Comparison of ENCODE assay signal across 1 cellular context in the genomic region with DNA sequence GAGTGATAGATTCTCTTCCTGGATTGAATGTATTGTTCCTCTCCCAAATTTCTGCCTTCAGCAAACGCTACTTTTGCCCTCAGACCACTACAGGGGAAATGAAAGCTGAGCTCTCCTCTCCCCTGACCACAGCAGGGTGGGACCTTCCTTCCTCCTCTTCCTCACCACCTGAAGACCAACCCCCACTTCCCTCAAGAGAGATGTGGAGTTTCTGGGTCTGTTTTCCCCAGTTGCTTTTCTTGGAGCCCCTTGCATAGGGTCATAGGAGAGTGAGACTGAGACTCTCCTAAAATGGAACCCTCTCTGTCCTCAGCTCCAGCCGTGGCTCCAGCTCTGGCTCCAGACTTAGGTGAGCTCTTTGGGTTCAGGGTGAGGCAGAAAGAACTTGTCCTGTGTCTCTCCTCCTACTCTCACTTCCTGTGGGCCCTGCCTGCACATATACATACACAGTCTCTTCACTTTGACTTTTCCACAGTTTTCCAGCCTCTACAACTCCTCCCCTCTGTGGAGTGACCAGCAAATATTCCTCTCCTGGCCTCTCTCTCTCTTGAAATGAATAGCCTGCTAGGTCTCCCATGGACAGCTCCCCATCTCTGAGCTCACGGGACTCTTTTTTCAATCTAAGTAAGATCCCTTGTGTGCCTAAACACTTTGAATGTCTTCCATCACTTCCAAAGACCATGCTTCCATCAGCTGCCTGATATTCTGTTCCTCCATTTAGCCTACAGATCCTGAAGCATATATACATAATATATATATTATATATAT.
TF ChIP-seq lines count a peak whose summit lies in the region.

No MANE protein-coding gene starts in this region.

TF ChIP-seq in K562, 482 proteins besides CTCF, POLR2A, EP300 and RAD21 (continued from another document and continues in another):
- TF ChIP-seq RBFOX2 (IDR thresholded peaks at IDR 0.05; ENCODE audit: low read depth, low read length) = no peak
- TF ChIP-seq STAT5A (IDR thresholded peaks at IDR 0.05; ENCODE audit: borderline replicate concordance, low read length) = no peak
- TF ChIP-seq ZC3H8 (IDR thresholded peaks at IDR 0.05) = no peak
- TF ChIP-seq, protein P1, sequence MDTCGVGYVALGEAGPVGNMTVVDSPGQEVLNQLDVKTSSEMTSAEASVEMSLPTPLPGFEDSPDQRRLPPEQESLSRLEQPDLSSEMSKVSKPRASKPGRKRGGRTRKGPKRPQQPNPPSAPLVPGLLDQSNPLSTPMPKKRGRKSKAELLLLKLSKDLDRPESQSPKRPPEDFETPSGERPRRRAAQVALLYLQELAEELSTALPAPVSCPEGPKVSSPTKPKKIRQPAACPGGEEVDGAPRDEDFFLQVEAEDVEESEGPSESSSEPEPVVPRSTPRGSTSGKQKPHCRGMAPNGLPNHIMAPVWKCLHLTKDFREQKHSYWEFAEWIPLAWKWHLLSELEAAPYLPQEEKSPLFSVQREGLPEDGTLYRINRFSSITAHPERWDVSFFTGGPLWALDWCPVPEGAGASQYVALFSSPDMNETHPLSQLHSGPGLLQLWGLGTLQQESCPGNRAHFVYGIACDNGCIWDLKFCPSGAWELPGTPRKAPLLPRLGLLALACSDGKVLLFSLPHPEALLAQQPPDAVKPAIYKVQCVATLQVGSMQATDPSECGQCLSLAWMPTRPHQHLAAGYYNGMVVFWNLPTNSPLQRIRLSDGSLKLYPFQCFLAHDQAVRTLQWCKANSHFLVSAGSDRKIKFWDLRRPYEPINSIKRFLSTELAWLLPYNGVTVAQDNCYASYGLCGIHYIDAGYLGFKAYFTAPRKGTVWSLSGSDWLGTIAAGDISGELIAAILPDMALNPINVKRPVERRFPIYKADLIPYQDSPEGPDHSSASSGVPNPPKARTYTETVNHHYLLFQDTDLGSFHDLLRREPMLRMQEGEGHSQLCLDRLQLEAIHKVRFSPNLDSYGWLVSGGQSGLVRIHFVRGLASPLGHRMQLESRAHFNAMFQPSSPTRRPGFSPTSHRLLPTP (IDR thresholded peaks at IDR 0.05; ENCODE audit: borderline replicate concordance, extremely low read depth, insufficient read length) = no peak
- no peak for TF ChIP-seq ZNF592 (IDR thresholded peaks at IDR 0.05)
- peak; percentile 25; the same call in 1 of the 2 replicates for TF ChIP-seq SUPT5H (IDR thresholded peaks at IDR 0.05)
- no peak for TF ChIP-seq ZNF133 (CRISPR knock-in tag; IDR thresholded peaks at IDR 0.05)
- TF ChIP-seq, protein P2, sequence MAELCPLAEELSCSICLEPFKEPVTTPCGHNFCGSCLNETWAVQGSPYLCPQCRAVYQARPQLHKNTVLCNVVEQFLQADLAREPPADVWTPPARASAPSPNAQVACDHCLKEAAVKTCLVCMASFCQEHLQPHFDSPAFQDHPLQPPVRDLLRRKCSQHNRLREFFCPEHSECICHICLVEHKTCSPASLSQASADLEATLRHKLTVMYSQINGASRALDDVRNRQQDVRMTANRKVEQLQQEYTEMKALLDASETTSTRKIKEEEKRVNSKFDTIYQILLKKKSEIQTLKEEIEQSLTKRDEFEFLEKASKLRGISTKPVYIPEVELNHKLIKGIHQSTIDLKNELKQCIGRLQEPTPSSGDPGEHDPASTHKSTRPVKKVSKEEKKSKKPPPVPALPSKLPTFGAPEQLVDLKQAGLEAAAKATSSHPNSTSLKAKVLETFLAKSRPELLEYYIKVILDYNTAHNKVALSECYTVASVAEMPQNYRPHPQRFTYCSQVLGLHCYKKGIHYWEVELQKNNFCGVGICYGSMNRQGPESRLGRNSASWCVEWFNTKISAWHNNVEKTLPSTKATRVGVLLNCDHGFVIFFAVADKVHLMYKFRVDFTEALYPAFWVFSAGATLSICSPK (IDR thresholded peaks at IDR 0.05; ENCODE audit: borderline replicate concordance) = no peak
- TF ChIP-seq CEBPG (CRISPR knock-in tag; IDR thresholded peaks at IDR 0.05) = no peak
- no peak for TF ChIP-seq CEBPG (tag; conservative IDR thresholded peaks at IDR 0.05 in 1 of 2, IDR thresholded peaks at IDR 0.05 in 1 of 2)
- no peak for TF ChIP-seq KHSRP (IDR thresholded peaks at IDR 0.05)
- no peak for TF ChIP-seq PHB (CRISPR knock-in tag; IDR thresholded peaks at IDR 0.05)
- no peak for TF ChIP-seq ZNF511 (CRISPR knock-in tag; IDR thresholded peaks at IDR 0.05)
- TF ChIP-seq STAT6 (CRISPR knock-in tag; IDR thresholded peaks at IDR 0.05) = no peak
- no peak for TF ChIP-seq ZNF174 (CRISPR knock-in tag; IDR thresholded peaks at IDR 0.05)
- TF ChIP-seq JUN (IDR thresholded peaks at IDR 0.05; ENCODE audit: borderline replicate concordance, low read depth, low read length) = no peak
- TF ChIP-seq JUN (CRISPR knock-in tag; IDR thresholded peaks at IDR 0.05; ENCODE audit: borderline replicate concordance) = no peak
- no peak for TF ChIP-seq MED1 (CRISPR knock-in tag; IDR thresholded peaks at IDR 0.05; ENCODE audit: borderline replicate concordance)
- TF ChIP-seq RREB1 (CRISPR knock-in tag; IDR thresholded peaks at IDR 0.05) = no peak
- TF ChIP-seq YBX1 (IDR thresholded peaks at IDR 0.05) = no peak
- TF ChIP-seq YY1 (IDR thresholded peaks at IDR 0.05; ENCODE audit: borderline replicate concordance in 1 of 3, control insufficient read depth in 1 of 3, extremely low read depth in 1 of 3, insufficient read depth in 3 of 3, insufficient read length in 1 of 3, insufficient replicate concordance in 2 of 3, low read depth in 1 of 3, low read length in 2 of 3) = peak in 1 of 3 experiments; percentile 47
- no peak for TF ChIP-seq IFI16 (CRISPR knock-in tag; IDR thresholded peaks at IDR 0.05)
- no peak for TF ChIP-seq MXI1 (IDR thresholded peaks at IDR 0.05; ENCODE audit: low read depth, low read length)
- TF ChIP-seq ZNF146 (CRISPR knock-in tag; IDR thresholded peaks at IDR 0.05; ENCODE audit: unreplicated experiment) = no peak
- TF ChIP-seq, protein P3, sequence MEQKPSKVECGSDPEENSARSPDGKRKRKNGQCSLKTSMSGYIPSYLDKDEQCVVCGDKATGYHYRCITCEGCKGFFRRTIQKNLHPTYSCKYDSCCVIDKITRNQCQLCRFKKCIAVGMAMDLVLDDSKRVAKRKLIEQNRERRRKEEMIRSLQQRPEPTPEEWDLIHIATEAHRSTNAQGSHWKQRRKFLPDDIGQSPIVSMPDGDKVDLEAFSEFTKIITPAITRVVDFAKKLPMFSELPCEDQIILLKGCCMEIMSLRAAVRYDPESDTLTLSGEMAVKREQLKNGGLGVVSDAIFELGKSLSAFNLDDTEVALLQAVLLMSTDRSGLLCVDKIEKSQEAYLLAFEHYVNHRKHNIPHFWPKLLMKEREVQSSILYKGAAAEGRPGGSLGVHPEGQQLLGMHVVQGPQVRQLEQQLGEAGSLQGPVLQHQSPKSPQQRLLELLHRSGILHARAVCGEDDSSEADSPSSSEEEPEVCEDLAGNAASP (IDR thresholded peaks at IDR 0.05) = no peak
- TF ChIP-seq STAT5B (CRISPR knock-in tag; IDR thresholded peaks at IDR 0.05) = no peak
- 0 out of 4 replicates have a peak, but pooled peaks have one; percentile 5 to 32 for TF ChIP-seq MLLT1 (IDR thresholded peaks at IDR 0.05)
- no peak for TF ChIP-seq NR2C2 (CRISPR knock-in tag; IDR thresholded peaks at IDR 0.05)
- TF ChIP-seq NR2C2 (tag; IDR thresholded peaks at IDR 0.05) = 0 out of 2 replicates have a peak, but pooled peaks have one; percentile 8
- no peak for TF ChIP-seq KAT8 (IDR thresholded peaks at IDR 0.05; ENCODE audit: low read depth)
- no peak for TF ChIP-seq ZNF134 (CRISPR knock-in tag; conservative IDR thresholded peaks at IDR 0.05)
- no peak for TF ChIP-seq SMAD2 (IDR thresholded peaks at IDR 0.05; ENCODE audit: low read depth, low read length)
- TF ChIP-seq GTF2F1 (IDR thresholded peaks at IDR 0.05; ENCODE audit: low read depth, low read length) = no peak
- TF ChIP-seq CBFB (CRISPR knock-in tag; IDR thresholded peaks at IDR 0.05) = no peak
